In the genomic region with DNA sequence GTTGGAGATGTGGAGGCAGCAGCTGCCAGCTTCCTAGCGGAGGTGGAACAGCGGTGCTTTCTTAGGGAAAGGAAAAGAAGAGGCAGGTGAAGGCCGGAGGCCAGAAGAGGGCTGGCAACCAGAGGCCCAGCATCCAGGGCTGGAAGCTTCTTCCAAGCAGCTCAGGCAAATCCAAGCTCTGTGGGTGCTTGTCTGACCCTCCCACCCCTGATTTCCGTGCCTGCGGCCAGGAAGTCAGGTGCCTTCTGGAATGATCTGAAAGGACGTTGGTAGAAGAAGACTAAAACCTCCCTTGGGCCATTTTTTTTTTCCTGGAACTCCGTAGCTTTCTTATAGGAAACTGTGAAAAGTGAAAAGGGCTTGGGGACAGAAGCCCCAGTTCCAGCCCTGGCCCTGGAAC, we compare ENCODE assay signal across 29 cellular contexts. TPM values are rescaled to one million over a fixed set of nuclear protein-coding genes. Genes with fewer than 3 reads are reported as not detected.
"Had no signal": no experiment of that assay in that cellular context is flagged by ENCODE, and none has a peak within 500 bp of the region (broad histone marks: within the 10 kb centered on the region; RNA-seq: fewer than 3 reads in every experiment).

No MANE protein-coding gene starts in this region.

- H3K4me3 ChIP-seq: stomach, suprapubic skin, testis, thoracic aorta, thyroid gland, tibial artery, tibial nerve, transverse colon, upper lobe of left lung, upper lobe of right lung, uterus, vagina had no signal

- H3K36me3 ChIP-seq: stomach, suprapubic skin, thoracic aorta, thyroid gland, tibial artery, tibial nerve, transverse colon, upper lobe of left lung, upper lobe of right lung, uterus, vagina had no signal

- H3K4me1 ChIP-seq: stomach, suprapubic skin, testis, thyroid gland, tibial artery, tibial nerve, upper lobe of left lung, upper lobe of right lung, uterus, vagina had no signal

- H3K27me3 ChIP-seq: stomach, suprapubic skin, testis, thyroid gland, tibial artery, tibial nerve, transverse colon, upper lobe of left lung, upper lobe of right lung, uterus, vagina had no signal

- DNase-seq: stimulated activated CD4-positive, alpha-beta T cell treated with anti-CD3 and anti-CD28 coated beads, Interleukin-2, amount 100 ng/mL, for 48 hours; stimulated activated CD4-positive, alpha-beta T cell treated with anti-CD3 and anti-CD28 coated beads, Interleukin-4, amount 100 ng/mL, for 1 hour; stimulated activated CD4-positive, alpha-beta T cell treated with anti-CD3 and anti-CD28 coated beads, Interleukin-4, amount 100 ng/mL, for 24 hours; stimulated activated CD4-positive, alpha-beta T cell treated with anti-CD3 and anti-CD28 coated beads, Interleukin-4, amount 100 ng/mL, for 4 hours; stimulated activated CD8-positive, alpha-beta memory T cell treated with anti-CD3 and anti-CD28 coated beads, Interleukin-4, amount 100 ng/mL, for 48 hours; stimulated activated naive B cell treated with anti-CD40 and anti-IgM and Interleukin-4, amounts not matched to agents 10 μg/mL and 1 μg/mL and 100 μg/mL, for 72 hours; stimulated activated naive CD4-positive, alpha-beta T cell; stimulated activated naive CD4-positive, alpha-beta T cell treated with Interleukin-2 at 50 U/mL for 16 hours; stimulated activated naive CD8-positive, alpha-beta T cell treated with anti-CD3 and anti-CD28 coated beads, Interleukin-15, amount 100 ng/mL, for 72 hours; stimulated activated naive CD8-positive, alpha-beta T cell treated with anti-CD3 and anti-CD28 coated beads, Interleukin-15, Interleukin-2, amounts not matched to agents 100 U/mL and 50 U/mL, for 24 hours; stomach; substantia nigra; testis; thyroid gland; tibial artery; transverse colon; upper lobe of left lung; upper lobe of right lung; uterus had no signal

- ATAC-seq: stimulated activated effector memory CD8-positive, alpha-beta T cell treated with anti-CD3 and anti-CD28 coated beads, Interleukin-12 subunit alpha, Interleukin-12 subunit beta, amount 100 ng/mL, for 72 hours; stimulated activated memory B cell treated with anti-CD40 and anti-IgM and Interleukin-4, amounts not matched to agents 10 μg/mL and 1 μg/mL and 100 μg/mL, for 72 hours; stimulated activated naive B cell treated with anti-CD40 and anti-IgM and Interleukin-4, amounts not matched to agents 10 μg/mL and 1 μg/mL and 100 μg/mL, for 72 hours; stimulated activated naive CD8-positive, alpha-beta T cell treated with anti-CD3 and anti-CD28 coated beads, Interleukin-15, amount 100 ng/mL, for 72 hours; stimulated activated naive CD8-positive, alpha-beta T cell treated with anti-CD3 and anti-CD28 coated beads, Interleukin-15, Interleukin-2, amounts not matched to agents 100 U/mL and 50 U/mL, for 24 hours; upper lobe of right lung had no signal

- H3K9me3 ChIP-seq: stomach, suprapubic skin, testis, thoracic aorta, thyroid gland, tibial artery, tibial nerve, transverse colon, upper lobe of left lung, upper lobe of right lung, uterus, vagina had no signal

- H3K27ac ChIP-seq: stomach, suprapubic skin, testis, thoracic aorta, thyroid gland, tibial artery, tibial nerve, transverse colon, upper lobe of left lung, upper lobe of right lung, uterus, vagina had no signal

RNA-seq across cellular contexts. Expression of gene GABRR1, which starts 33.1 kb away (rescaled TPM):
- total RNA-seq: subcutaneous adipose tissue, temporal lobe, thyroid gland, tibial nerve, upper lobe of left lung, upper lobe of right lung, ureter, urinary bladder, vagina had no signal
